Comparison of ENCODE assay signal across 13 cellular contexts in the genomic region with DNA sequence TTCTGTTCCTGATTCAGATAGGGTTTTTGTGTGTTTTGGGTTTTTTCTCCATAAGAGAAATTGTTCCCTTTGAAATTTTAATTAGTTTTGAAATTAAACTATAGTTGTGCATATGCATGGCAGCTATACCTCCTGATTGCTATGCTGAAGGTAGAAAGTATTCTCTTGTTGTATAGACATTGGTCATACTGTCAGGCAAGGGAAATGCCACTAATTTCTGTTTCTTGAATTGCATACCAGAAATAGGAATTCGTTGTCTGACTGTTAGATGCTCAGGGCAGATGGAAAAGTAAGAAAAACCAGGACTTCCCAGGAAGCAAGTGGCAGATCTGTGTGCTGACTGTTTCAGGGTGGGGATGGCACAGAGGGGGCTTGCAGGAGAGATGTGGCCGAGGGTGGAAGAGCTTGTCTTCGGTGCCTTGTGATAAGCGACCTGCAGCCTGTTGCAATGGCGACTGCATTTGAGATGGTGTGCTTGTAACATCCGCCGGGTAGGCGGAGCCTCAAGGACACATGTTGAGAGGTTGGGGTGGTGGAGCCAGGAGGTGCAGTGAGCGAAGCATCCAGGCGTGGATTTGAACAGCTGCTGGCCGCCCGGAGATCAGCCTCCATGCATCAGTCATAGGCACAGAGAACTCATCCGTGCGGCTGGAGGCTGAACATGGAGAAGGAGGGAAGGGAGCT. TPM values are rescaled to one million over a fixed set of nuclear protein-coding genes. Genes with fewer than 3 reads are reported as not detected.
DNase-seq lines count a peak whose midpoint lies in the region; ATAC-seq and TF ChIP-seq lines count a peak whose summit lies in the region.
"Had no signal": no experiment of that assay in that cellular context is flagged by ENCODE, and none has a peak within 500 bp of the region (broad histone marks: within the 10 kb centered on the region; RNA-seq: fewer than 3 reads in every experiment).

No MANE protein-coding gene starts in this region.

- H3K4me3 ChIP-seq in aorta (ENCODE audit: low read length in 2 of 2) = no peak overlapping the region
- H3K4me3 ChIP-seq: cardiac muscle cell had no signal

- no peak for TF ChIP-seq CTCF in progenitor cell of endocrine pancreas (IDR thresholded peaks at IDR 0.05; ENCODE audit: unreplicated experiment)
- TF ChIP-seq CTCF in CD4-positive, alpha-beta T cell (IDR thresholded peaks at IDR 0.05) = no peak

- H3K27ac Mint-ChIP-seq in dendritic cell treated with granulocyte-macrophage colony-stimulating factor and Interleukin-4, amounts not matched to agents 40 ng/mL and 50 ng/mL, for 4 days = peak overlapping the region; percentile 17
- H3K27ac Mint-ChIP-seq in progenitor cell of endocrine pancreas = peak overlapping the region; percentile 22
- no peak overlapping the region for H3K27ac Mint-ChIP-seq in CD4-positive, alpha-beta T cell

- WGBS in aorta, 2 donors = 87 to 88% methylated on average over 14 of the region's 14 CpGs

- no peak overlapping the region for H3K4me3 Mint-ChIP-seq in dendritic cell treated with granulocyte-macrophage colony-stimulating factor and Interleukin-4, amounts not matched to agents 40 ng/mL and 50 ng/mL, for 4 days
- no peak overlapping the region for H3K4me3 Mint-ChIP-seq in progenitor cell of endocrine pancreas (ENCODE audit: low read depth)
- no peak overlapping the region for H3K4me3 Mint-ChIP-seq in CD4-positive, alpha-beta T cell
- H3K4me3 Mint-ChIP-seq: naive thymus-derived CD4-positive, alpha-beta T cell had no signal

- intact Hi-C loops in dendritic cell treated with granulocyte-macrophage colony-stimulating factor and Interleukin-4, amounts not matched to agents 40 ng/mL and 50 ng/mL, for 4 days (cut with micrococcal nuclease) = loop anchor here (5.0 kb wide), 1 partner anchor 38 kb away; no protein-coding TSS in a partner anchor
- intact Hi-C loops in aorta (cut with DNase I) = no loop called here
- intact Hi-C loops in CD4-positive, alpha-beta T cell (cut with DNase I, micrococcal nuclease) = no loop called here

- no peaks in the 10 kb centered on the region for H3K27me3 ChIP-seq in aorta (ENCODE audit: control insufficient read depth in 1 of 2, insufficient read depth in 2 of 2, low read length in 1 of 2)
- H3K27me3 ChIP-seq in CD4-positive, alpha-beta T cell (ENCODE audit: control insufficient read depth, insufficient read depth, low read length) = no peaks in the 10 kb centered on the region
- H3K27me3 ChIP-seq: cardiac muscle cell had no signal

- H3K36me3 ChIP-seq in aorta (ENCODE audit: control insufficient read depth in 1 of 2, insufficient read depth in 2 of 2, low read length in 1 of 2) = no peaks in the 10 kb centered on the region
- H3K36me3 ChIP-seq: cardiac muscle cell had no signal

- ATAC-seq in aorta (ENCODE audit: low FRiP score) = no peak
- no peak for ATAC-seq in CD4-positive, alpha-beta T cell (ENCODE audit: poor library complexity)
- ATAC-seq: naive thymus-derived CD4-positive, alpha-beta T cell had no signal

- peaks cover 8 to 14% of the 10 kb centered on the region in 2 donors for H3K4me1 ChIP-seq in aorta (ENCODE audit: control insufficient read depth in 1 of 2, insufficient read depth in 2 of 2, low read length in 2 of 2)

- CTCF ChIA-PET in CD4-positive, alpha-beta T cell (lab: Charles Lee) = no interaction called here

- no peak overlapping the region for H3K27ac ChIP-seq in aorta (ENCODE audit: low read depth in 1 of 2, low read length in 2 of 2)
- no peak overlapping the region for H3K27ac ChIP-seq in CD4-positive, alpha-beta T cell (ENCODE audit: low read depth, low read length)
- H3K27ac ChIP-seq: 22Rv1, cardiac muscle cell, KMS-11 had no signal

- peaks cover 67% of the 10 kb centered on the region for H3K36me3 Mint-ChIP-seq in dendritic cell treated with granulocyte-macrophage colony-stimulating factor and Interleukin-4, amounts not matched to agents 40 ng/mL and 50 ng/mL, for 4 days (ENCODE audit: low read depth)
- H3K36me3 Mint-ChIP-seq in progenitor cell of endocrine pancreas (ENCODE audit: insufficient read depth) = peaks cover 1% of the 10 kb centered on the region
- peaks cover 5% of the 10 kb centered on the region for H3K36me3 Mint-ChIP-seq in CD4-positive, alpha-beta T cell (ENCODE audit: low read depth)

- POLR2A ChIA-PET in CD4-positive, alpha-beta T cell (lab: Charles Lee) = interaction anchor here (2.8 kb wide), 1 partner anchor 15 kb away, joined by 10 read pairs; no protein-coding TSS in a partner anchor

- H3K27me3 Mint-ChIP-seq in dendritic cell treated with granulocyte-macrophage colony-stimulating factor and Interleukin-4, amounts not matched to agents 40 ng/mL and 50 ng/mL, for 4 days = no peaks in the 10 kb centered on the region
- no peaks in the 10 kb centered on the region for H3K27me3 Mint-ChIP-seq in progenitor cell of endocrine pancreas
- no peaks in the 10 kb centered on the region for H3K27me3 Mint-ChIP-seq in CD4-positive, alpha-beta T cell
- H3K27me3 Mint-ChIP-seq: naive thymus-derived CD4-positive, alpha-beta T cell had no signal

- DNase-seq in DMS153 (lab: John Stamatoyannopoulos, UW) = peak; percentile 57
- DNase-seq in DMS153 treated with DMSO at 0.1 percent for 48 hours (lab: John Stamatoyannopoulos, UW; ENCODE audit: unreplicated experiment) = no peak
- DNase-seq in NCI-H2196 (lab: John Stamatoyannopoulos, UW; ENCODE audit: unreplicated experiment) = peak; percentile 81
- no peak for DNase-seq in progenitor cell of endocrine pancreas (ENCODE audit: low spot score, unreplicated experiment)
- no peak for DNase-seq in HPDE6-E6E7 (ENCODE audit: extremely low spot score)
- DNase-seq in aorta = no peak
- no peak for DNase-seq in CD4-positive, alpha-beta T cell
- DNase-seq: DMS 273 treated with DMSO at 0.1 percent for 48 hours; naive thymus-derived CD4-positive, alpha-beta T cell had no signal

- H3K9me3 ChIP-seq in aorta (ENCODE audit: control insufficient read depth, low read length) = no peaks in the 10 kb centered on the region
- H3K9me3 ChIP-seq in CD4-positive, alpha-beta T cell (ENCODE audit: control insufficient read depth, low read length) = no peaks in the 10 kb centered on the region

- H3K9me3 Mint-ChIP-seq in dendritic cell treated with granulocyte-macrophage colony-stimulating factor and Interleukin-4, amounts not matched to agents 40 ng/mL and 50 ng/mL, for 4 days = no peaks in the 10 kb centered on the region
- H3K9me3 Mint-ChIP-seq in progenitor cell of endocrine pancreas (ENCODE audit: low read depth) = no peaks in the 10 kb centered on the region
- no peaks in the 10 kb centered on the region for H3K9me3 Mint-ChIP-seq in CD4-positive, alpha-beta T cell
- H3K9me3 Mint-ChIP-seq: naive thymus-derived CD4-positive, alpha-beta T cell had no signal

- peaks cover 79% of the 10 kb centered on the region for H3K4me1 Mint-ChIP-seq in dendritic cell treated with granulocyte-macrophage colony-stimulating factor and Interleukin-4, amounts not matched to agents 40 ng/mL and 50 ng/mL, for 4 days (ENCODE audit: low read depth)
- peaks cover 61% of the 10 kb centered on the region for H3K4me1 Mint-ChIP-seq in progenitor cell of endocrine pancreas (ENCODE audit: low read depth)
- peaks cover 85% of the 10 kb centered on the region for H3K4me1 Mint-ChIP-seq in CD4-positive, alpha-beta T cell (ENCODE audit: low read depth)

RNA-seq across cellular contexts. Expression of a gene that starts 42.8 kb away (rescaled TPM):
- total RNA-seq in progenitor cell of endocrine pancreas (67.2 and 71.7 TPM in 2 replicates), aorta (10 to 100 TPM; 30.7 to 44.7 TPM)
- 1 to 10 TPM; 3.5 to 4.9 TPM for polyA plus RNA-seq in aorta
- total RNA-seq in CD4-positive, alpha-beta T cell = 10 to 100 TPM; 56.5 to 60.0 TPM

Comparison
In these comparisons a context has a peak if more than half of its experiments do, and no peak if none do; other contexts are left out.
1. DNase-seq: peak in DMS153 (single experiment) and NCI-H2196 (single experiment); none in DMS153 treated with DMSO at 0.1 percent for 48 hours (single experiment), progenitor cell of endocrine pancreas (single experiment), HPDE6-E6E7 (single experiment), aorta (0 of 2) and CD4-positive, alpha-beta T cell (0 of 10).